ENCODE assay signal across 8 cellular contexts in the genomic region with DNA sequence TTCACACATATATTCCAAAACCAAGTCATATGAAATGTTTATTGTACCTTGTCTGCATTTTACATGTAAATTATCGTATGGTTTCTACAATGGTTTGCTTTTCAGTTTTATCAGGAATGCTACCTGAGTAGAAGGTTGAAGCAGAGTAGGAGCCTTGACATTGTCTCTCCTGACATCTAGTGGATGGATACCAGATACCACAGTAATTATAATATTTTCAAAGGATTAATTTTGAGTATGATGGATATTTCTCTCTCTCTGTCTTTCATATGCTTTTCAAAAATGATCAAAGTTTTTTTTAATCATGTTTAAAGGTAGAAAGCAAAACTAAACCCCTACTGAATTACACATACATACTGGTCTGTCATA.
DNase-seq lines count a peak whose midpoint lies in the region; ATAC-seq, FAIRE-seq and TF ChIP-seq lines count a peak whose summit lies in the region.

No MANE protein-coding gene starts in this region.

- H4K20me1 ChIP-seq in HepG2 (ENCODE audit: insufficient read depth, low read length): no peaks in the 10 kb centered on the region

- H3K4me3 ChIP-seq in WI38 (ENCODE audit: low read depth, low read length): no peak overlapping the region
- no peak overlapping the region for H3K4me3 ChIP-seq in HepG2 (replicated peaks in 1 of 3; ENCODE audit: insufficient read depth in 1 of 3, low read depth in 2 of 3, low read length in 3 of 3)

- ATAC-seq in GM21360 (IDR thresholded peaks at IDR 0.05; ENCODE audit: unreplicated experiment) (peak; percentile 86), HepG2 (0 out of 3 replicates have a peak, but pooled peaks have one; percentile 44)

- TF ChIP-seq RAD21 in Ishikawa (IDR thresholded peaks at IDR 0.05; ENCODE audit: low read depth) (peak; percentile 74), HepG2 (CRISPR knock-in tag; IDR thresholded peaks at IDR 0.05) (no peak)

- in situ Hi-C loops in HepG2 (cut with HindIII; ENCODE audit: extremely low pct_ligation_motif_present, low pct_unique_long_range_greater_than_20kb): no loop called here

- H3K9me3 ChIP-seq in HepG2 (ENCODE audit: low read length): no peaks in the 10 kb centered on the region

- POLR2A ChIA-PET in HepG2 (lab: Yijun Ruan, JAX): no interaction called here

- H3K27ac ChIP-seq in HepG2 (ENCODE audit: extremely low read length, insufficient read depth, low read length): no peak overlapping the region

- no peaks in the 10 kb centered on the region for H3K79me2 ChIP-seq in HepG2 (ENCODE audit: insufficient read depth, low read length)

- H3K27me3 ChIP-seq in HepG2 (ENCODE audit: control insufficient read depth in 1 of 2, insufficient read depth in 2 of 2, low read length in 2 of 2): no peaks in the 10 kb centered on the region

- FAIRE-seq in HepG2 (lab: Jason Lieb, UNC): peak; percentile 36

- H3K4me2 ChIP-seq in HepG2 (ENCODE audit: low read depth, low read length): no peak overlapping the region

- no peak for TF ChIP-seq EP300 in Ishikawa (IDR thresholded peaks at IDR 0.05; ENCODE audit: borderline replicate concordance)
- no peak for TF ChIP-seq EP300 in HepG2 (IDR thresholded peaks at IDR 0.05; ENCODE audit: low read depth in 2 of 2, low read length in 2 of 2)
- TF ChIP-seq EP300 in HepG2 (CRISPR knock-in tag; IDR thresholded peaks at IDR 0.05; ENCODE audit: borderline replicate concordance): no peak

- TF ChIP-seq POLR2A in HepG2 (IDR thresholded peaks at IDR 0.05; ENCODE audit: insufficient read depth in 1 of 2, low read depth in 2 of 2, low read length in 2 of 2): no peak

- intact Hi-C loops in HepG2 (cut with micrococcal nuclease; ENCODE audit: unreplicated experiment): loop anchor here (10.0 kb wide), 1 partner anchor 231 kb away; no protein-coding TSS in a partner anchor

- H3K36me3 ChIP-seq in HepG2 (replicated peaks in 1 of 2; ENCODE audit: control insufficient read depth in 1 of 2, insufficient read depth in 2 of 2, low read length in 2 of 2): no peaks in the 10 kb centered on the region

- no TSS peak for BruUV-seq in HepG2 (replicated peaks; lab: Mats Ljungman, UMichigan)

- TF ChIP-seq CTCF in WI38 (IDR thresholded peaks at IDR 0.05; ENCODE audit: low read depth, low read length) (peak; percentile 7; the same call in 1 of the 2 replicates), HepG2 (CRISPR knock-in tag; IDR thresholded peaks at IDR 0.05) (peak; percentile 38)

- peak; percentile 15 for DNase-seq in ELR (ENCODE audit: low read depth)
- DNase-seq in HepG2 (ENCODE audit: low spot score): peak; percentile 1
- no peak for DNase-seq in activated T-cell treated with anti-CD3 and anti-CD28 coated beads, Interleukin-2, amount 50 U/mL, for 48 hours
- DNase-seq in islet precursor cell: no peak
- DNase-seq in KG1 (lab: John Stamatoyannopoulos, UW): no peak

- CTCF ChIA-PET in HepG2 (lab: Yijun Ruan, JAX; ENCODE audit: low intra/inter-chr PET ratio, low total read pairs): no interaction called here

- no peak overlapping the region for H2AFZ ChIP-seq in HepG2 (ENCODE audit: low read length)

- WGBS in HepG2 (ENCODE audit: low lambda C conversion rate): 7% methylated on average over 1 of the region's 1 CpG

- no peak overlapping the region for H3K9ac ChIP-seq in HepG2 (ENCODE audit: insufficient read depth, low read depth, low read length)

- H3K4me1 ChIP-seq in HepG2 (ENCODE audit: insufficient read depth, low read length): no peaks in the 10 kb centered on the region

TF ChIP-seq in Ishikawa, 13 proteins besides CTCF, POLR2A, EP300 and RAD21 (continues in another document):
- TF ChIP-seq YY1 (IDR thresholded peaks at IDR 0.05; ENCODE audit: low read depth) (no peak), ZBTB7A (IDR thresholded peaks at IDR 0.05; ENCODE audit: low read depth) (no peak), CEBPB (IDR thresholded peaks at IDR 0.05) (no peak), NFIC (IDR thresholded peaks at IDR 0.05) (no peak), EGR1 (IDR thresholded peaks at IDR 0.05) (no peak), TEAD4 (IDR thresholded peaks at IDR 0.05) (no peak), CREB1 (IDR thresholded peaks at IDR 0.05; ENCODE audit: low read depth) (no peak)
- TF ChIP-seq, protein P1, sequence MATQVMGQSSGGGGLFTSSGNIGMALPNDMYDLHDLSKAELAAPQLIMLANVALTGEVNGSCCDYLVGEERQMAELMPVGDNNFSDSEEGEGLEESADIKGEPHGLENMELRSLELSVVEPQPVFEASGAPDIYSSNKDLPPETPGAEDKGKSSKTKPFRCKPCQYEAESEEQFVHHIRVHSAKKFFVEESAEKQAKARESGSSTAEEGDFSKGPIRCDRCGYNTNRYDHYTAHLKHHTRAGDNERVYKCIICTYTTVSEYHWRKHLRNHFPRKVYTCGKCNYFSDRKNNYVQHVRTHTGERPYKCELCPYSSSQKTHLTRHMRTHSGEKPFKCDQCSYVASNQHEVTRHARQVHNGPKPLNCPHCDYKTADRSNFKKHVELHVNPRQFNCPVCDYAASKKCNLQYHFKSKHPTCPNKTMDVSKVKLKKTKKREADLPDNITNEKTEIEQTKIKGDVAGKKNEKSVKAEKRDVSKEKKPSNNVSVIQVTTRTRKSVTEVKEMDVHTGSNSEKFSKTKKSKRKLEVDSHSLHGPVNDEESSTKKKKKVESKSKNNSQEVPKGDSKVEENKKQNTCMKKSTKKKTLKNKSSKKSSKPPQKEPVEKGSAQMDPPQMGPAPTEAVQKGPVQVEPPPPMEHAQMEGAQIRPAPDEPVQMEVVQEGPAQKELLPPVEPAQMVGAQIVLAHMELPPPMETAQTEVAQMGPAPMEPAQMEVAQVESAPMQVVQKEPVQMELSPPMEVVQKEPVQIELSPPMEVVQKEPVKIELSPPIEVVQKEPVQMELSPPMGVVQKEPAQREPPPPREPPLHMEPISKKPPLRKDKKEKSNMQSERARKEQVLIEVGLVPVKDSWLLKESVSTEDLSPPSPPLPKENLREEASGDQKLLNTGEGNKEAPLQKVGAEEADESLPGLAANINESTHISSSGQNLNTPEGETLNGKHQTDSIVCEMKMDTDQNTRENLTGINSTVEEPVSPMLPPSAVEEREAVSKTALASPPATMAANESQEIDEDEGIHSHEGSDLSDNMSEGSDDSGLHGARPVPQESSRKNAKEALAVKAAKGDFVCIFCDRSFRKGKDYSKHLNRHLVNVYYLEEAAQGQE (IDR thresholded peaks at IDR 0.05; ENCODE audit: low read depth): no peak
- TF ChIP-seq, protein P2, sequence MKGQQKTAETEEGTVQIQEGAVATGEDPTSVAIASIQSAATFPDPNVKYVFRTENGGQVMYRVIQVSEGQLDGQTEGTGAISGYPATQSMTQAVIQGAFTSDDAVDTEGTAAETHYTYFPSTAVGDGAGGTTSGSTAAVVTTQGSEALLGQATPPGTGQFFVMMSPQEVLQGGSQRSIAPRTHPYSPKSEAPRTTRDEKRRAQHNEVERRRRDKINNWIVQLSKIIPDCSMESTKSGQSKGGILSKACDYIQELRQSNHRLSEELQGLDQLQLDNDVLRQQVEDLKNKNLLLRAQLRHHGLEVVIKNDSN (IDR thresholded peaks at IDR 0.05): no peak
- TF ChIP-seq, protein P3, sequence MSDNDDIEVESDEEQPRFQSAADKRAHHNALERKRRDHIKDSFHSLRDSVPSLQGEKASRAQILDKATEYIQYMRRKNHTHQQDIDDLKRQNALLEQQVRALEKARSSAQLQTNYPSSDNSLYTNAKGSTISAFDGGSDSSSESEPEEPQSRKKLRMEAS (IDR thresholded peaks at IDR 0.05): no peak

TF ChIP-seq in HepG2, 621 proteins besides CTCF, POLR2A, EP300 and RAD21:
- TF ChIP-seq SMC3 (IDR thresholded peaks at IDR 0.05; ENCODE audit: low read length) (peak; percentile 37; the same call in 1 of the 2 replicates), STAG1 (CRISPR knock-in tag; IDR thresholded peaks at IDR 0.05) (peak; percentile 62)
- TF ChIP-seq, protein P4, sequence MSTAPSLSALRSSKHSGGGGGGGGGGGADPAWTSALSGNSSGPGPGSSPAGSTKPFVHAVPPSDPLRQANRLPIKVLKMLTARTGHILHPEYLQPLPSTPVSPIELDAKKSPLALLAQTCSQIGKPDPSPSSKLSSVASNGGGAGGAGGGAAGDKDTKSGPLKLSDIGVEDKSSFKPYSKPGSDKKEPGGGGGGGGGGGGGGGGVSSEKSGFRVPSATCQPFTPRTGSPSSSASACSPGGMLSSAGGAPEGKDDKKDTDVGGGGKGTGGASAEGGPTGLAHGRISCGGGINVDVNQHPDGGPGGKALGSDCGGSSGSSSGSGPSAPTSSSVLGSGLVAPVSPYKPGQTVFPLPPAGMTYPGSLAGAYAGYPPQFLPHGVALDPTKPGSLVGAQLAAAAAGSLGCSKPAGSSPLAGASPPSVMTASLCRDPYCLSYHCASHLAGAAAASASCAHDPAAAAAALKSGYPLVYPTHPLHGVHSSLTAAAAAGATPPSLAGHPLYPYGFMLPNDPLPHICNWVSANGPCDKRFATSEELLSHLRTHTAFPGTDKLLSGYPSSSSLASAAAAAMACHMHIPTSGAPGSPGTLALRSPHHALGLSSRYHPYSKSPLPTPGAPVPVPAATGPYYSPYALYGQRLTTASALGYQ (CRISPR knock-in tag; IDR thresholded peaks at IDR 0.05): no peak

Comparison
In these comparisons a context has a peak if more than half of its experiments do, and no peak if none do; other contexts are left out.
1. DNase-seq: peak in ELR (single experiment) and HepG2 (single experiment); none in activated T-cell treated with anti-CD3 and anti-CD28 coated beads, Interleukin-2, amount 50 U/mL, for 48 hours (0 of 2), islet precursor cell (single experiment) and KG1 (single experiment).